9 cellular contexts compared by ENCODE assay signal in genomic region chr17:40963838-40964237, GRCh38. TPM values are rescaled to one million over a fixed set of nuclear protein-coding genes. Genes with fewer than 3 reads are reported as not detected.
DNase-seq lines count a peak whose midpoint lies in the region; ATAC-seq, FAIRE-seq and TF ChIP-seq lines count a peak whose summit lies in the region.
"Had no signal": no experiment of that assay in that cellular context is flagged by ENCODE, and none has a peak within 500 bp of the region (broad histone marks: within the 10 kb centered on the region; RNA-seq: fewer than 3 reads in every experiment).

No MANE protein-coding gene starts in this region.

- H3K4me1 ChIP-seq in keratinocyte (ENCODE audit: control insufficient read depth, extremely low read depth, insufficient read depth, low read length) (peaks cover 8% of the 10 kb centered on the region), sigmoid colon (no peaks in the 10 kb centered on the region)

- TF ChIP-seq CTCF in keratinocyte (optimal IDR thresholded peaks at IDR 0.05 in 1 of 3, IDR thresholded peaks at IDR 0.05 in 1 of 3, conservative IDR thresholded peaks at IDR 0.05 in 1 of 3; ENCODE audit: extremely low read depth in 1 of 3, insufficient read depth in 2 of 3, low read length in 3 of 3), result peak; percentile 50 to 69 (median 65)
- TF ChIP-seq CTCF in sigmoid colon (IDR thresholded peaks at IDR 0.05), result peak in 1 of 4 experiments; percentile 35

- TF ChIP-seq EP300 in sigmoid colon (IDR thresholded peaks at IDR 0.05), result no peak

- in situ Hi-C loops in ACHN (cut with HindIII; ENCODE audit: low pct_ligation_motif_present, low pct_unique_long_range_greater_than_20kb, low sequenced_read_pairs), result no loop called here

- H3K9ac ChIP-seq in keratinocyte (ENCODE audit: control insufficient read depth, extremely low read depth, insufficient read depth, low read length), result no peak overlapping the region

- H3K9me3 ChIP-seq in keratinocyte (ENCODE audit: control insufficient read depth, low read depth, low read length), result no peaks in the 10 kb centered on the region
- no peaks in the 10 kb centered on the region for H3K9me3 ChIP-seq in sigmoid colon

- FAIRE-seq in GM12891 (lab: Jason Lieb, UNC) (peak; percentile 50), keratinocyte (lab: Jason Lieb, UNC) (peak; percentile 82)

- H3K9me1 ChIP-seq in keratinocyte (ENCODE audit: control insufficient read depth, extremely low read depth, insufficient read depth, low read length), result no peaks in the 10 kb centered on the region

- WGBS in sigmoid colon, 2 donors, result 37 to 56% methylated on average over 1 of the region's 1 CpG

- intact Hi-C loops in sigmoid colon (cut with DNase I), result no loop called here

- H3K4me2 ChIP-seq in keratinocyte (ENCODE audit: control insufficient read depth, extremely low read depth, insufficient read depth, low read depth, low read length), result peak overlapping the region; percentile 57

- no peaks in the 10 kb centered on the region for H4K20me1 ChIP-seq in keratinocyte (ENCODE audit: control insufficient read depth, extremely low read depth, insufficient read depth, low read length)

- H3K79me2 ChIP-seq in keratinocyte (ENCODE audit: control insufficient read depth, insufficient read depth, low read length), result no peaks in the 10 kb centered on the region

- H3K27ac ChIP-seq in keratinocyte (ENCODE audit: control insufficient read depth, insufficient read depth, low read length), result peak overlapping the region; percentile 27
- H3K27ac ChIP-seq in sigmoid colon, result no peak overlapping the region

- ATAC-seq in SK-N-SH treated with all-trans-retinoic acid at 6 μM for 48 hours (peak; percentile 84), GM21619 (IDR thresholded peaks at IDR 0.05; ENCODE audit: unreplicated experiment) (no peak), GM21360 (IDR thresholded peaks at IDR 0.05; ENCODE audit: unreplicated experiment) (no peak)

- H2AFZ ChIP-seq in keratinocyte (ENCODE audit: control insufficient read depth, low read length), result peak overlapping the region; percentile 45

- no peak overlapping the region for H3K4me3 ChIP-seq in keratinocyte (ENCODE audit: control insufficient read depth in 2 of 3, extremely low read depth in 1 of 3, insufficient read depth in 2 of 3, low read depth in 1 of 3, low read length in 3 of 3)
- no peak overlapping the region for H3K4me3 ChIP-seq in sigmoid colon

- no peak for TF ChIP-seq POLR2A in GM12891 (IDR thresholded peaks at IDR 0.05; ENCODE audit: low read depth, low read length)
- no peak for TF ChIP-seq POLR2A in sigmoid colon (IDR thresholded peaks at IDR 0.05)

- no peaks in the 10 kb centered on the region for H3K27me3 ChIP-seq in keratinocyte (ENCODE audit: control insufficient read depth, extremely low read depth, insufficient read depth, low read length)
- H3K27me3 ChIP-seq in sigmoid colon, result peaks cover 0 to 7% (median 0%) of the 10 kb centered on the region in 3 donors

- H3K36me3 ChIP-seq in keratinocyte (ENCODE audit: control insufficient read depth in 2 of 2, extremely low read depth in 1 of 2, insufficient read depth in 2 of 2, low read length in 2 of 2), result no peaks in the 10 kb centered on the region
- no peaks in the 10 kb centered on the region for H3K36me3 ChIP-seq in sigmoid colon

- dilution Hi-C loops in keratinocyte (cut with MboI; ENCODE audit: extremely low pct_ligation_motif_present, low sequenced_read_pairs), result no loop called here

- DNase-seq in ACHN, result peak; percentile 50
- DNase-seq in GM12891 (ENCODE audit: insufficient read length, low spot score), result peak; percentile 7
- DNase-seq in keratinocyte (ENCODE audit: low read depth, low spot score), result no peak
- no peak for DNase-seq in sigmoid colon
- no peak for DNase-seq in NCI-H1048 (lab: John Stamatoyannopoulos, UW)

TF ChIP-seq in GM12891, 5 proteins besides CTCF, POLR2A, EP300 and RAD21:
- no peak for TF ChIP-seq POLR2AphosphoS5 (IDR thresholded peaks at IDR 0.05; ENCODE audit: low read depth, low read length)
- no peak for TF ChIP-seq PAX5 (IDR thresholded peaks at IDR 0.05; ENCODE audit: insufficient read depth, low read length, severe bottlenecking)

TF ChIP-seq in SK-N-SH treated with all-trans-retinoic acid at 6 μM for 48 hours, 23 proteins besides CTCF, POLR2A, EP300 and RAD21 (continues in another document):
- no peak for TF ChIP-seq GLIS3 (CRISPR knock-in tag; IDR thresholded peaks at IDR 0.05)
- no peak for TF ChIP-seq ZFP3 (CRISPR knock-in tag; IDR thresholded peaks at IDR 0.05)
- TF ChIP-seq ESRRG (CRISPR knock-in tag; IDR thresholded peaks at IDR 0.05), result no peak
- no peak for TF ChIP-seq PPARA (CRISPR knock-in tag; IDR thresholded peaks at IDR 0.05; ENCODE audit: borderline replicate concordance)

RNA-seq across cellular contexts. Expression of gene KRT39, which starts 2.9 kb away (rescaled TPM):
- polyA plus RNA-seq in GM12891 (2012; ENCODE audit: low read depth, missing spikeins), result not detected
- polyA plus RNA-seq in keratinocyte (0.05 TPM in 1 of 3 replicates, not detected in the others), sigmoid colon (under 1 TPM in 1 of 3 donors, not detected in 2; 0.07 TPM)
- polyA plus RNA-seq in keratinocyte (2011; ENCODE audit: low read depth), result not detected
- not detected in 2 replicates for polyA plus RNA-seq in keratinocyte (2011; cell fraction: cytosol; rRNA removed)
- polyA plus RNA-seq in keratinocyte (2011; cell fraction: nucleus; rRNA removed), result not detected in 2 replicates
- polyA plus RNA-seq in keratinocyte (2012; ENCODE audit: low replicate concordance), result not detected in 2 replicates
- polyA minus RNA-seq in keratinocyte, result not detected in 3 replicates
- not detected for polyA minus RNA-seq in keratinocyte (2011; cell fraction: cytosol; rRNA and poly(A)+ RNA removed)
- polyA minus RNA-seq in keratinocyte (2011; cell fraction: nucleus; rRNA and poly(A)+ RNA removed), result not detected in 2 replicates
- not detected for total RNA-seq in sigmoid colon
- total RNA-seq: ureter had no signal

RNA-seq across cellular contexts. Expression of gene KRT40, which starts 20.3 kb away (rescaled TPM):
- polyA plus RNA-seq in GM12891 (2012; ENCODE audit: low read depth, missing spikeins), result not detected
- polyA plus RNA-seq in keratinocyte, result 0.03 TPM in 2 of 3 replicates, not detected in the other
- not detected for polyA plus RNA-seq in keratinocyte (2011; ENCODE audit: low read depth)
- 0.03 TPM in 1 of 2 replicates, not detected in the other for polyA plus RNA-seq in keratinocyte (2011; cell fraction: cytosol; rRNA removed)
- polyA plus RNA-seq in keratinocyte (2011; cell fraction: nucleus; rRNA removed), result 0.06 TPM in 1 of 2 replicates, not detected in the other
- polyA plus RNA-seq in keratinocyte (2012; ENCODE audit: low replicate concordance), result not detected in 2 replicates
- polyA minus RNA-seq in keratinocyte, result not detected in 3 replicates
- not detected for polyA minus RNA-seq in keratinocyte (2011; cell fraction: cytosol; rRNA and poly(A)+ RNA removed)
- not detected in 2 replicates for polyA minus RNA-seq in keratinocyte (2011; cell fraction: nucleus; rRNA and poly(A)+ RNA removed)
- total RNA-seq in sigmoid colon, result not detected
- polyA plus RNA-seq in sigmoid colon, result under 1 TPM in 2 of 3 donors, not detected in 1; 0.16 to 0.60 TPM
- total RNA-seq: ureter had no signal

RNA-seq across cellular contexts. Expression of gene KRT23, which starts 26.4 kb away (rescaled TPM):
- not detected for polyA plus RNA-seq in GM12891 (2012; ENCODE audit: low read depth, missing spikeins)
- polyA plus RNA-seq in keratinocyte, result 8.2 to 14.4 TPM (median 9.3 TPM) in 3 replicates
- 543 TPM for polyA plus RNA-seq in keratinocyte (2011; ENCODE audit: low read depth)
- 17.9 and 32.3 TPM in 2 replicates for polyA plus RNA-seq in keratinocyte (2011; cell fraction: cytosol; rRNA removed)
- polyA plus RNA-seq in keratinocyte (2011; cell fraction: nucleus; rRNA removed), result 14.3 and 31.5 TPM in 2 replicates
- 5.4 and 472 TPM in 2 replicates for polyA plus RNA-seq in keratinocyte (2012; ENCODE audit: low replicate concordance)
- polyA minus RNA-seq in keratinocyte, result 3.0 to 13.5 TPM (median 8.5 TPM) in 3 replicates
- polyA minus RNA-seq in keratinocyte (2011; cell fraction: cytosol; rRNA and poly(A)+ RNA removed), result 11.1 TPM
- polyA minus RNA-seq in keratinocyte (2011; cell fraction: nucleus; rRNA and poly(A)+ RNA removed), result 11.4 and 16.8 TPM in 2 replicates
- total RNA-seq in sigmoid colon, result under 1 TPM in 1 of 4 donors, not detected in 3; 0.27 TPM
- 1 to 10 TPM in 1 of 3 donors, under 1 TPM in 2; 0.35 to 3.7 (median 0.60) TPM for polyA plus RNA-seq in sigmoid colon

RNA-seq across cellular contexts. Expression of gene KRTAP3-3, which starts 30.1 kb away (rescaled TPM):
- polyA plus RNA-seq in GM12891 (2012; ENCODE audit: low read depth, missing spikeins), result not detected
- polyA plus RNA-seq in keratinocyte (not detected in 3 replicates), sigmoid colon (not detected)
- not detected for polyA plus RNA-seq in keratinocyte (2011; ENCODE audit: low read depth)
- polyA plus RNA-seq in keratinocyte (2011; cell fraction: cytosol; rRNA removed), result not detected in 2 replicates
- not detected in 2 replicates for polyA plus RNA-seq in keratinocyte (2011; cell fraction: nucleus; rRNA removed)
- polyA plus RNA-seq in keratinocyte (2012; ENCODE audit: low replicate concordance), result not detected in 2 replicates
- not detected in 3 replicates for polyA minus RNA-seq in keratinocyte
- not detected for polyA minus RNA-seq in keratinocyte (2011; cell fraction: cytosol; rRNA and poly(A)+ RNA removed)
- polyA minus RNA-seq in keratinocyte (2011; cell fraction: nucleus; rRNA and poly(A)+ RNA removed), result not detected in 2 replicates
- total RNA-seq in sigmoid colon, result not detected
- total RNA-seq: ureter had no signal

RNA-seq across cellular contexts. Expression of gene KRTAP3-2, which starts 35.9 kb away (rescaled TPM):
- not detected for polyA plus RNA-seq in GM12891 (2012; ENCODE audit: low read depth, missing spikeins)
- polyA plus RNA-seq in keratinocyte, result not detected in 3 replicates
- polyA plus RNA-seq in keratinocyte (2011; ENCODE audit: low read depth), result not detected
- not detected in 2 replicates for polyA plus RNA-seq in keratinocyte (2011; cell fraction: cytosol; rRNA removed)
- not detected in 2 replicates for polyA plus RNA-seq in keratinocyte (2011; cell fraction: nucleus; rRNA removed)
- not detected in 2 replicates for polyA plus RNA-seq in keratinocyte (2012; ENCODE audit: low replicate concordance)
- polyA minus RNA-seq in keratinocyte, result not detected in 3 replicates
- not detected for polyA minus RNA-seq in keratinocyte (2011; cell fraction: cytosol; rRNA and poly(A)+ RNA removed)
- not detected in 2 replicates for polyA minus RNA-seq in keratinocyte (2011; cell fraction: nucleus; rRNA and poly(A)+ RNA removed)
- total RNA-seq in sigmoid colon, result not detected
- polyA plus RNA-seq in sigmoid colon, result not detected
- total RNA-seq: ureter had no signal

Comparison
In these comparisons a context has a peak if more than half of its experiments do, and no peak if none do; other contexts are left out.
1. DNase-seq: peak in ACHN (single experiment) and GM12891 (single experiment); none in keratinocyte (single experiment), sigmoid colon (single experiment) and NCI-H1048 (single experiment).